ENCODE assay signal across 21 cellular contexts in genomic region chr1:87399701-87400100, GRCh38.
DNase-seq lines count a peak whose midpoint lies in the region; ATAC-seq and TF ChIP-seq lines count a peak whose summit lies in the region.
"Had no signal": no experiment of that assay in that cellular context is flagged by ENCODE, and none has a peak within 500 bp of the region (broad histone marks: within the 10 kb centered on the region; RNA-seq: fewer than 3 reads in every experiment).

No MANE protein-coding gene starts in this region.

- no peaks in the 10 kb centered on the region for H3K9me3 Mint-ChIP-seq in stimulated activated effector memory CD8-positive, alpha-beta T cell treated with anti-CD3 and anti-CD28 coated beads, Interleukin-12 subunit alpha, Interleukin-12 subunit beta, amount 100 ng/mL, for 72 hours
- H3K9me3 Mint-ChIP-seq: activated naive CD4-positive, alpha-beta T cell treated with anti-CD3 and anti-CD28 coated beads for 36 hours; activated T-cell treated with anti-CD3 and anti-CD28 coated beads, Interleukin-2, amount 50 U/mL, for 24 hours had no signal

- H3K4me1 ChIP-seq in suprapubic skin (peaks cover 16% of the 10 kb centered on the region), BE2C (no peaks in the 10 kb centered on the region)
- H3K4me1 ChIP-seq: A549, gastrocnemius medialis had no signal

- H3K27ac ChIP-seq in suprapubic skin: peak overlapping the region; percentile 67
- H3K27ac ChIP-seq: A549, BLaER1, gastrocnemius medialis had no signal

- no peaks in the 10 kb centered on the region for H3K36me3 Mint-ChIP-seq in stimulated activated effector memory CD8-positive, alpha-beta T cell treated with anti-CD3 and anti-CD28 coated beads, Interleukin-12 subunit alpha, Interleukin-12 subunit beta, amount 100 ng/mL, for 72 hours

- no peak overlapping the region for H3K4me3 Mint-ChIP-seq in stimulated activated effector memory CD8-positive, alpha-beta T cell treated with anti-CD3 and anti-CD28 coated beads, Interleukin-12 subunit alpha, Interleukin-12 subunit beta, amount 100 ng/mL, for 72 hours
- H3K4me3 Mint-ChIP-seq: activated CD8-positive, alpha-beta T cell treated with anti-CD3 and anti-CD28 coated beads, Interleukin-2, amount 10 ng/mL, durations not matched to agents 7 days and 5 days; activated naive CD4-positive, alpha-beta T cell treated with anti-CD3 and anti-CD28 coated beads for 36 hours; activated T-cell treated with anti-CD3 and anti-CD28 coated beads, Interleukin-2, amount 50 U/mL, for 24 hours had no signal

- H3K36me3 ChIP-seq in suprapubic skin: no peaks in the 10 kb centered on the region
- H3K36me3 ChIP-seq in BE2C: no peaks in the 10 kb centered on the region
- H3K36me3 ChIP-seq: BLaER1, gastrocnemius medialis had no signal

- DNase-seq in NCI-H2029 (lab: John Stamatoyannopoulos, UW) (peak; percentile 99), NCI-H2029 treated with DMSO at 0.1 percent for 48 hours (lab: John Stamatoyannopoulos, UW) (no peak), NCI-H510A (lab: John Stamatoyannopoulos, UW) (peak; percentile 64), epithelial cell of esophagus (ENCODE audit: low read depth) (peak; percentile 45), suprapubic skin (ENCODE audit: low spot score in 2 of 2) (no peak), BE2C (no peak)
- no peak for DNase-seq in stimulated activated effector memory CD8-positive, alpha-beta T cell treated with anti-CD3 and anti-CD28 coated beads, Interleukin-12 subunit alpha, Interleukin-12 subunit beta, amount 100 ng/mL, for 72 hours (ENCODE audit: low spot score in 2 of 2)
- DNase-seq: activated CD8-positive, alpha-beta T cell treated with anti-CD3 and anti-CD28 coated beads, Interleukin-2, amount 10 ng/mL, durations not matched to agents 7 days and 5 days; activated naive CD4-positive, alpha-beta T cell treated with anti-CD3 and anti-CD28 coated beads for 36 hours; activated T-cell treated with anti-CD3 and anti-CD28 coated beads, Interleukin-2, amount 50 U/mL, for 24 hours; amygdala; caudate nucleus; gastrocnemius medialis; GF-D8; kidney; occipital lobe had no signal

- TF ChIP-seq CTCF in epithelial cell of esophagus (IDR thresholded peaks at IDR 0.05; ENCODE audit: insufficient read depth, low read depth, low read length, missing control alignments) (no peak), suprapubic skin (IDR thresholded peaks at IDR 0.05) (no peak), BE2C (IDR thresholded peaks at IDR 0.05; ENCODE audit: low read depth, low read length) (no peak)

- WGBS in suprapubic skin: 56% methylated on average over 4 of the region's 4 CpGs

- H3K27ac Mint-ChIP-seq in stimulated activated effector memory CD8-positive, alpha-beta T cell treated with anti-CD3 and anti-CD28 coated beads, Interleukin-12 subunit alpha, Interleukin-12 subunit beta, amount 100 ng/mL, for 72 hours: no peak overlapping the region
- H3K27ac Mint-ChIP-seq: activated CD8-positive, alpha-beta T cell treated with anti-CD3 and anti-CD28 coated beads, Interleukin-2, amount 10 ng/mL, durations not matched to agents 7 days and 5 days; activated naive CD4-positive, alpha-beta T cell treated with anti-CD3 and anti-CD28 coated beads for 36 hours; activated T-cell treated with anti-CD3 and anti-CD28 coated beads, Interleukin-2, amount 50 U/mL, for 24 hours had no signal

- peaks cover 12% of the 10 kb centered on the region for H3K4me1 Mint-ChIP-seq in stimulated activated effector memory CD8-positive, alpha-beta T cell treated with anti-CD3 and anti-CD28 coated beads, Interleukin-12 subunit alpha, Interleukin-12 subunit beta, amount 100 ng/mL, for 72 hours

- no peaks in the 10 kb centered on the region for H3K9me3 ChIP-seq in suprapubic skin
- H3K9me3 ChIP-seq in BE2C: no peaks in the 10 kb centered on the region
- H3K9me3 ChIP-seq: A549, BLaER1, gastrocnemius medialis had no signal

- H3K27me3 ChIP-seq in suprapubic skin (no peaks in the 10 kb centered on the region), BE2C (no peaks in the 10 kb centered on the region)
- H3K27me3 ChIP-seq: BLaER1, gastrocnemius medialis had no signal

- no peak for TF ChIP-seq POLR2A in suprapubic skin (IDR thresholded peaks at IDR 0.05)

- H3K4me3 ChIP-seq in epithelial cell of esophagus (ENCODE audit: low read length): no peak overlapping the region
- no peak overlapping the region for H3K4me3 ChIP-seq in suprapubic skin
- no peak overlapping the region for H3K4me3 ChIP-seq in BE2C (ENCODE audit: low read depth, low read length)
- H3K4me3 ChIP-seq: A549, BLaER1, gastrocnemius medialis, GM23248 had no signal

- ATAC-seq in GM18511 (IDR thresholded peaks at IDR 0.05; ENCODE audit: unreplicated experiment): no peak
- no peak for ATAC-seq in stimulated activated effector memory CD8-positive, alpha-beta T cell treated with anti-CD3 and anti-CD28 coated beads, Interleukin-12 subunit alpha, Interleukin-12 subunit beta, amount 100 ng/mL, for 72 hours
- ATAC-seq: A549; activated CD4-positive, CD25-positive, alpha-beta regulatory T cell treated with anti-CD3 and anti-CD28 coated beads, Interleukin-2, amount 50 U/mL, for 24 hours; activated CD8-positive, alpha-beta T cell treated with anti-CD3 and anti-CD28 coated beads, Interleukin-2, amount 10 ng/mL, durations not matched to agents 7 days and 5 days; gastrocnemius medialis had no signal

- TF ChIP-seq EP300 in suprapubic skin (IDR thresholded peaks at IDR 0.05): no peak

Comparison
In these comparisons a context has a peak if more than half of its experiments do, and no peak if none do; other contexts are left out.
1. DNase-seq: peak in NCI-H2029 (single experiment), NCI-H510A (single experiment) and epithelial cell of esophagus (single experiment); none in NCI-H2029 treated with DMSO at 0.1 percent for 48 hours (single experiment), suprapubic skin (0 of 2), BE2C (single experiment) and stimulated activated effector memory CD8-positive, alpha-beta T cell treated with anti-CD3 and anti-CD28 coated beads, Interleukin-12 subunit alpha, Interleukin-12 subunit beta, amount 100 ng/mL, for 72 hours (0 of 2).